8 cellular contexts compared by ENCODE assay signal in the genomic region with DNA sequence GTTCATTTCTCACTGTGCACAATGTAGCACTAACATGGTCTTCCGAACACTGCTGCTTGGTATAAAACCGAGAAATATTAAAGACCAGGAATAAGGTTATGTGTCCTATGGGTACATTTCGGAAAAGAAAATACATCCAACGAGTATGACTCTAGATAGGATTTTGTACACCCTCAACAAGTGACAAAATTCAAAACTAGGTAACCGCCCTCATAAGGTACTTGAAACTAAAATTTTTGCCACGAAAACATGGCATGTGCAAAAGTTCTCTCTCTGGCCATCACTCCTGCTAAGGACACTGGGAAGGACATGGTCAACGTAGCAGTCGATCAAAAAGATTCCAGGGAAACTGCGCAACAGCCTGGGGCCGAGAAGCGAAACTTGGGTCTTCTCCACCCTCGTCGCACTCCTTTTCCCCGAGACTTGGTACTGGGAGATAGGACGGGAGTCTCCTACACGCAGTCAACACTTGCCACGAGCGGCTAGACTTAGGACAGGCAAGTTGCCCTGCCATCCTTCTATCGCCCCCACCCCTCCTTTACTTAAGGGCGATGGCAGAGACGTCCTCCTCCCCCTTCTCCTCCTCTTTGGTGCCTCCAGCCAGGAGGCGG. TPM values are rescaled to one million over a fixed set of nuclear protein-coding genes. Genes with fewer than 3 reads are reported as not detected.
DNase-seq lines count a peak whose midpoint lies in the region; ATAC-seq and TF ChIP-seq lines count a peak whose summit lies in the region.

No MANE protein-coding gene starts in this region.

- H3K27me3 Mint-ChIP-seq in activated B cell treated with CpG ODN at 0.5 μM for 24 hours (no peaks in the 10 kb centered on the region), neural progenitor cell (ENCODE audit: insufficient read depth, low read depth) (peaks cover 4% of the 10 kb centered on the region)

- no peaks in the 10 kb centered on the region for H3K9me3 ChIP-seq in neural progenitor cell (ENCODE audit: low read depth)

- H3K9me3 Mint-ChIP-seq in activated B cell treated with CpG ODN at 0.5 μM for 24 hours (no peaks in the 10 kb centered on the region), neural progenitor cell (no peaks in the 10 kb centered on the region)

- H3K4me1 Mint-ChIP-seq in activated B cell treated with CpG ODN at 0.5 μM for 24 hours = peaks cover 59% of the 10 kb centered on the region
- H3K4me1 Mint-ChIP-seq in neural progenitor cell = peaks cover 36% of the 10 kb centered on the region

- H4K20me1 ChIP-seq in neural progenitor cell (ENCODE audit: low read depth) = no peaks in the 10 kb centered on the region

- peak overlapping the region; percentile 80 for H2AFZ ChIP-seq in neural progenitor cell (replicated peaks)

- intact Hi-C loops in activated B cell treated with CpG ODN at 0.5 μM for 24 hours (cut with micrococcal nuclease) = loop anchor here (1.0 to 5.0 kb wide), 10 partner anchors 17 to 1206 kb away; a partner anchor contains a TSS

- TF ChIP-seq CTCF in activated B cell treated with CpG ODN at 0.5 μM for 24 hours (IDR thresholded peaks at IDR 0.05) (no peak), foreskin keratinocyte (conservative IDR thresholded peaks at IDR 0.05) (no peak), neural progenitor cell (IDR thresholded peaks at IDR 0.05) (no peak), GM10248 (IDR thresholded peaks at IDR 0.05; ENCODE audit: control extremely low read depth, extremely low read depth, low read depth, missing control alignments) (no peak)

- H3K4me3 Mint-ChIP-seq in activated B cell treated with CpG ODN at 0.5 μM for 24 hours (peak overlapping the region; percentile 100), neural progenitor cell (peak overlapping the region; percentile 99)

- peaks cover 28% of the 10 kb centered on the region for H3F3A ChIP-seq in neural progenitor cell (ENCODE audit: low read depth)

- H3K27ac Mint-ChIP-seq in activated B cell treated with CpG ODN at 0.5 μM for 24 hours = peak overlapping the region; percentile 100
- H3K27ac Mint-ChIP-seq in neural progenitor cell = peak overlapping the region; percentile 100

- peak overlapping the region; percentile 88 for H3K4me2 ChIP-seq in neural progenitor cell

- H3K9ac ChIP-seq in neural progenitor cell = peak overlapping the region; percentile 91

- peak; percentile 95 for DNase-seq in NCI-H82 (lab: John Stamatoyannopoulos, UW)
- DNase-seq in NCI-H82 treated with DMSO at 0.1 percent for 48 hours (lab: John Stamatoyannopoulos, UW; ENCODE audit: unreplicated experiment) = no peak
- peak; percentile 92 for DNase-seq in HT1080 (ENCODE audit: low read depth)
- no peak for DNase-seq in activated B cell treated with CpG ODN at 0.5 μM for 24 hours
- DNase-seq in foreskin keratinocyte = no peak
- no peak for DNase-seq in neural progenitor cell (ENCODE audit: low spot score)
- DNase-seq in GM10248 (ENCODE audit: extremely low spot score) = no peak
- DNase-seq in AML-193 (lab: John Stamatoyannopoulos, UW) = no peak

- H3K79me2 ChIP-seq in neural progenitor cell (ENCODE audit: low read depth) = peaks cover 30% of the 10 kb centered on the region

- H3K4me3 ChIP-seq in neural progenitor cell = peak overlapping the region; percentile 90

- ATAC-seq in activated B cell treated with CpG ODN at 0.5 μM for 24 hours (ENCODE audit: low read depth) (no peak), foreskin keratinocyte (no peak)

- H3K4me1 ChIP-seq in foreskin keratinocyte (peaks cover 5% of the 10 kb centered on the region), neural progenitor cell (peaks cover 19% of the 10 kb centered on the region)

- CTCF ChIA-PET in activated B cell treated with CpG ODN at 0.5 μM for 24 hours (lab: Charles Lee) = no interaction called here
- CTCF ChIA-PET in GM10248 (lab: Yijun Ruan, JAX) = interaction anchor here (1.8 to 4.7 kb wide), 3 partner anchors 14 to 36 kb away, joined by 4 to 32 read pairs (median 5); no protein-coding TSS in a partner anchor

- peaks cover 36% of the 10 kb centered on the region for H3K36me3 Mint-ChIP-seq in activated B cell treated with CpG ODN at 0.5 μM for 24 hours (ENCODE audit: low read depth)
- no peaks in the 10 kb centered on the region for H3K36me3 Mint-ChIP-seq in neural progenitor cell

- H3K36me3 ChIP-seq in neural progenitor cell = peaks cover 11% of the 10 kb centered on the region

- POLR2A ChIA-PET in activated B cell treated with CpG ODN at 0.5 μM for 24 hours (lab: Charles Lee) = interaction anchor here (1.0 to 2.9 kb wide), 7 partner anchors 11 to 273 kb away, joined by 3 to 95 read pairs (median 8); a partner anchor contains a TSS
- POLR2A ChIA-PET in GM10248 (lab: Yijun Ruan, JAX) = interaction anchor here (0.5 kb wide), 1 partner anchor 137 kb away, joined by 4 read pairs; no protein-coding TSS in a partner anchor

- H3K27me3 ChIP-seq in foreskin keratinocyte (no peaks in the 10 kb centered on the region), neural progenitor cell (no peaks in the 10 kb centered on the region)

- H3K27ac ChIP-seq in foreskin keratinocyte (peak overlapping the region; percentile 100), neural progenitor cell (peak overlapping the region; percentile 99)

RNA-seq across cellular contexts. Expression of a gene that starts 0.3 kb away (rescaled TPM):
- 31.5 and 36.6 TPM in 2 replicates for total RNA-seq in HT1080 (2014; rRNA removed; shearing (Covaris generic))
- polyA plus RNA-seq in HT1080 (2015; cell fraction: cytosol; rRNA removed) = 33.4 and 38.0 TPM in 2 replicates
- 41.1 and 44.9 TPM in 2 replicates for polyA plus RNA-seq in HT1080 (2015; cell fraction: nucleus; rRNA removed)
- total RNA-seq in activated B cell treated with CpG ODN at 0.5 μM for 24 hours (42.3 and 46.6 TPM in 2 replicates), foreskin keratinocyte (46.5 and 51.1 TPM in 2 replicates), neural progenitor cell (ENCODE audit: low replicate concordance) (17.8 and 21.6 TPM in 2 replicates)
- 15.2 and 20.2 TPM in 2 replicates for polyA plus RNA-seq in foreskin keratinocyte

RNA-seq across cellular contexts. Expression of a gene that starts 4.1 kb away (rescaled TPM):
- 124 and 168 TPM in 2 replicates for total RNA-seq in HT1080 (2014; rRNA removed; shearing (Covaris generic))
- 73.2 and 77.1 TPM in 2 replicates for polyA plus RNA-seq in HT1080 (2015; cell fraction: cytosol; rRNA removed)
- polyA plus RNA-seq in HT1080 (2015; cell fraction: nucleus; rRNA removed) = 109 and 113 TPM in 2 replicates
- total RNA-seq in activated B cell treated with CpG ODN at 0.5 μM for 24 hours (41.4 and 49.4 TPM in 2 replicates), foreskin keratinocyte (88.9 and 92.1 TPM in 2 replicates), neural progenitor cell (ENCODE audit: low replicate concordance) (53.0 and 89.5 TPM in 2 replicates)
- polyA plus RNA-seq in foreskin keratinocyte = 11.1 and 12.5 TPM in 2 replicates

Comparison
In these comparisons a context has a peak if more than half of its experiments do, and no peak if none do; other contexts are left out.
1. DNase-seq: peak in NCI-H82 (single experiment) and HT1080 (single experiment); none in NCI-H82 treated with DMSO at 0.1 percent for 48 hours (single experiment), activated B cell treated with CpG ODN at 0.5 μM for 24 hours (single experiment), foreskin keratinocyte (0 of 2), neural progenitor cell (single experiment), GM10248 (single experiment) and AML-193 (0 of 2).